Comparison of ENCODE assay signal across 11 cellular contexts in genomic region chr6:22071655-22072054, GRCh38.
DNase-seq lines count a peak whose midpoint lies in the region; ATAC-seq, FAIRE-seq and TF ChIP-seq lines count a peak whose summit lies in the region.
"Had no signal": no experiment of that assay in that cellular context is flagged by ENCODE, and none has a peak within 500 bp of the region (broad histone marks: within the 10 kb centered on the region; RNA-seq: fewer than 3 reads in every experiment).

No MANE protein-coding gene starts in this region.

- H3K4me2 ChIP-seq in neuronal stem cell (ENCODE audit: insufficient read depth, low read length, poor library complexity, severe bottlenecking), result peak overlapping the region; percentile 21

- H2BK12ac ChIP-seq in neuronal stem cell (ENCODE audit: low read length), result no peak overlapping the region

- no peak overlapping the region for H2AFZ ChIP-seq in neuronal stem cell (ENCODE audit: low read length)

- no peak overlapping the region for H3K27ac ChIP-seq in foreskin keratinocyte
- H3K27ac ChIP-seq in neuronal stem cell (replicated peaks; ENCODE audit: low read length), result no peak overlapping the region
- H3K27ac ChIP-seq in small intestine (ENCODE audit: low read depth in 1 of 2, low read length in 1 of 2), result peak overlapping the region in 1 of 2 donors; percentile 75

- ATAC-seq in foreskin keratinocyte (peak; percentile 46), HG03469 (IDR thresholded peaks at IDR 0.05; ENCODE audit: unreplicated experiment) (no peak)
- ATAC-seq: CD8-positive, alpha-beta T cell; HCT116 had no signal

- FAIRE-seq in small intestine (lab: Jason Lieb, UNC), result no peak

- H2AK5ac ChIP-seq in neuronal stem cell (ENCODE audit: low read depth, low read length), result no peak overlapping the region

- DNase-seq in AG04449 (ENCODE audit: low read depth, low spot score), result peak; percentile 28
- peak; percentile 75 for DNase-seq in RPMI7951 (ENCODE audit: low read depth)
- no peak for DNase-seq in foreskin keratinocyte
- DNase-seq in neuronal stem cell (ENCODE audit: low spot score), result peak; percentile 9
- no peak for DNase-seq in NCI-H226
- DNase-seq in NCI-H2196 treated with DMSO at 0.1 percent for 48 hours (lab: John Stamatoyannopoulos, UW; ENCODE audit: unreplicated experiment), result no peak
- no peak for DNase-seq in small intestine
- DNase-seq: activated naive CD4-positive, alpha-beta T cell treated with anti-CD3 and anti-CD28 coated beads, Interleukin-2, amount 50 U/mL, for 16 hours; CD8-positive, alpha-beta T cell had no signal

- H3K27me3 ChIP-seq in foreskin keratinocyte (no peaks in the 10 kb centered on the region), neuronal stem cell (ENCODE audit: control insufficient read depth in 3 of 3, insufficient read depth in 3 of 3, low read depth in 1 of 3, low read length in 3 of 3) (no peaks in the 10 kb centered on the region), small intestine (ENCODE audit: control insufficient read depth in 2 of 2, insufficient read depth in 2 of 2, low read length in 2 of 2) (peaks cover 0 to 2% of the 10 kb centered on the region in 2 donors)

- no peak overlapping the region for H3K23ac ChIP-seq in neuronal stem cell (ENCODE audit: low read depth, low read length, poor library complexity)

- POLR2A ChIA-PET in AG04449 (lab: Yijun Ruan, JAX), result no interaction called here

- no CpG with 5 or more reads among the region's 6 CpGs for WGBS in neuronal stem cell (ENCODE audit: extremely low coverage in 2 of 2, insufficient read length in 2 of 2, insufficient replicate concordance in 1 of 2), 2 donors
- 42 to 69% (median 60%) methylated on average over 6 of the region's 6 CpGs for WGBS in small intestine, 3 donors

- TF ChIP-seq CTCF in AG04449 (IDR thresholded peaks at IDR 0.05; ENCODE audit: insufficient read depth, low read length, missing control alignments), result no peak
- no peak for TF ChIP-seq CTCF in foreskin keratinocyte (conservative IDR thresholded peaks at IDR 0.05)

- H3K9ac ChIP-seq in neuronal stem cell (ENCODE audit: low read depth, low read length, poor library complexity), result no peak overlapping the region

- H4K91ac ChIP-seq in neuronal stem cell (ENCODE audit: low read depth, low read length, poor library complexity), result no peak overlapping the region

- H3K79me1 ChIP-seq in neuronal stem cell (ENCODE audit: low read depth, low read length), result no peaks in the 10 kb centered on the region

- H4K8ac ChIP-seq in neuronal stem cell (ENCODE audit: low read depth, low read length), result no peak overlapping the region

- no peak overlapping the region for H3K4ac ChIP-seq in neuronal stem cell (ENCODE audit: low read length)

- no peak overlapping the region for H2BK120ac ChIP-seq in neuronal stem cell (ENCODE audit: low read depth, low read length)

- H2BK5ac ChIP-seq in neuronal stem cell (ENCODE audit: low read length), result no peak overlapping the region

- CTCF ChIA-PET in AG04449 (lab: Yijun Ruan, JAX), result no interaction called here

- H3K18ac ChIP-seq in neuronal stem cell (ENCODE audit: low read length), result no peak overlapping the region

- H3K9me3 ChIP-seq in neuronal stem cell (replicated peaks in 1 of 2; ENCODE audit: control insufficient read depth in 2 of 2, insufficient read depth in 1 of 2, low read depth in 1 of 2, low read length in 2 of 2), result peaks cover 0 to 5% of the 10 kb centered on the region in 2 donors
- H3K9me3 ChIP-seq in small intestine (ENCODE audit: control insufficient read depth, low read depth), result no peaks in the 10 kb centered on the region

- H3K4me1 ChIP-seq in foreskin keratinocyte, result no peaks in the 10 kb centered on the region
- H3K4me1 ChIP-seq in neuronal stem cell (ENCODE audit: control insufficient read depth in 2 of 2, insufficient read depth in 1 of 2, low read depth in 1 of 2, low read length in 2 of 2), result peaks cover 2 to 3% of the 10 kb centered on the region in 2 donors
- no peaks in the 10 kb centered on the region for H3K4me1 ChIP-seq in small intestine (ENCODE audit: control insufficient read depth in 2 of 2, insufficient read depth in 1 of 2, low read depth in 1 of 2, low read length in 1 of 2)

- no peak overlapping the region for H3K14ac ChIP-seq in neuronal stem cell (ENCODE audit: low read length)

- H3K36me3 ChIP-seq in neuronal stem cell (replicated peaks in 1 of 2; ENCODE audit: control insufficient read depth in 2 of 2, insufficient read depth in 2 of 2, low read length in 2 of 2), result peaks cover 0 to 9% of the 10 kb centered on the region in 2 donors
- no peaks in the 10 kb centered on the region for H3K36me3 ChIP-seq in small intestine (ENCODE audit: control insufficient read depth in 2 of 2, insufficient read depth in 2 of 2, low read length in 2 of 2)

- H2BK15ac ChIP-seq in neuronal stem cell (ENCODE audit: low read length), result no peak overlapping the region

- H3K4me3 ChIP-seq in AG04449 (ENCODE audit: low read depth, low read length) (peak overlapping the region; percentile 30), neuronal stem cell (ENCODE audit: low read length in 2 of 2) (no peak overlapping the region), small intestine (ENCODE audit: low read depth in 1 of 2, low read length in 2 of 2) (no peak overlapping the region)

Comparison
In these comparisons a context has a peak if more than half of its experiments do, and no peak if none do; other contexts are left out.
1. DNase-seq: peak in AG04449 (single experiment), RPMI7951 (single experiment) and neuronal stem cell (single experiment); none in foreskin keratinocyte (0 of 2), NCI-H226 (single experiment), NCI-H2196 treated with DMSO at 0.1 percent for 48 hours (single experiment) and small intestine (single experiment).